9 cellular contexts compared by ENCODE assay signal in the genomic region with DNA sequence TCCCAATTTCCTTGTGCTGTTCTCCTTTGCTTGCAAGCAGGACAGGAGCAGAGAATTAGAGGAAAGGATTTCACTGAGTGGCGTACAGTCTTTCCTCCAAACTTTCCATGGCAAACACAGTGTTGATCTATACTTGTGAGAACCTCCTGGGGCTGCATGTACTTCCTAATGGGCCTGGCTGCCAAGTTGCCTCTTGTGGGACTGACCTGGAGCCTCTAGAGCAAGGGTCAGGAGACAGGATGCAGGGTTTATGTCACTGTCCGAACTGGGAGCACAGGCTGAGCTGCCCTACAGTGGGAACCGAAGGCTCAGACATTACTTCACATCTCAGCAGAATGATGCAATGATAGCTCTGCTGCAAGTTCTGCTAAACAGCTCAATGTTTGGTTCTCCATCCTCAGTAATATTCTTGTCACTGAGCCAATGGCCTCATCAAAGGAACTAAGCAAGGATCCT.
A peak's percentile ranks its signal among the peaks of the same experiment; 100 is the strongest.
DNase-seq lines count a peak whose midpoint lies in the region; ATAC-seq and TF ChIP-seq lines count a peak whose summit lies in the region.
"Had no signal": no experiment of that assay in that cellular context is flagged by ENCODE, and none has a peak within 500 bp of the region (broad histone marks: within the 10 kb centered on the region; RNA-seq: fewer than 3 reads in every experiment).

No MANE protein-coding gene starts in this region.

- intact Hi-C loops in lower lobe of right lung (cut with DNase I): no loop called here

- H3K4me3 ChIP-seq in MG63 (no peak overlapping the region), lower lobe of right lung (no peak overlapping the region)

- peaks cover 23% of the 10 kb centered on the region for H3K4me1 ChIP-seq in lower lobe of right lung

- peak; percentile 37 for DNase-seq in MG63
- DNase-seq in dedifferentiated amniotic fluid mesenchymal stem cell (ENCODE audit: extremely low spot score): peak; percentile 49
- DNase-seq in lower lobe of right lung: peak; percentile 73
- DNase-seq in ureter (ENCODE audit: low spot score): peak; percentile 51
- no peak for DNase-seq in RPMI8226
- no peak for DNase-seq in amniotic stem cell (lab: John Stamatoyannopoulos, UW)
- no peak for DNase-seq in NCI-H526 treated with DMSO at 0.1 percent for 48 hours (lab: John Stamatoyannopoulos, UW)
- DNase-seq: activated CD4-positive, alpha-beta T cell treated with anti-CD3 and anti-CD28 coated beads, Interleukin-2, amount 10 ng/mL, durations not matched to agents 24 days and 14 days had no signal

- H3K27me3 ChIP-seq in MG63 (no peaks in the 10 kb centered on the region), lower lobe of right lung (ENCODE audit: low read depth) (no peaks in the 10 kb centered on the region)

- H3K36me3 ChIP-seq in MG63: no peaks in the 10 kb centered on the region
- H3K36me3 ChIP-seq in lower lobe of right lung: no peaks in the 10 kb centered on the region

- ATAC-seq in lower lobe of right lung: peak; percentile 85 to 93
- ATAC-seq: left colon had no signal

- H3K27ac ChIP-seq in lower lobe of right lung: peak overlapping the region; percentile 51

- TF ChIP-seq CTCF in lower lobe of right lung (IDR thresholded peaks at IDR 0.05): no peak

- H3K9me3 ChIP-seq in MG63 (peaks cover 7% of the 10 kb centered on the region), lower lobe of right lung (peaks cover 13% of the 10 kb centered on the region)

Comparison
In these comparisons a context has a peak if more than half of its experiments do, and no peak if none do; other contexts are left out.
1. DNase-seq: peak in MG63 (single experiment), dedifferentiated amniotic fluid mesenchymal stem cell (single experiment), lower lobe of right lung (single experiment) and ureter (single experiment); none in RPMI8226 (single experiment), amniotic stem cell (single experiment) and NCI-H526 treated with DMSO at 0.1 percent for 48 hours (single experiment).